ENCODE assay signal across 24 cellular contexts in the genomic region with DNA sequence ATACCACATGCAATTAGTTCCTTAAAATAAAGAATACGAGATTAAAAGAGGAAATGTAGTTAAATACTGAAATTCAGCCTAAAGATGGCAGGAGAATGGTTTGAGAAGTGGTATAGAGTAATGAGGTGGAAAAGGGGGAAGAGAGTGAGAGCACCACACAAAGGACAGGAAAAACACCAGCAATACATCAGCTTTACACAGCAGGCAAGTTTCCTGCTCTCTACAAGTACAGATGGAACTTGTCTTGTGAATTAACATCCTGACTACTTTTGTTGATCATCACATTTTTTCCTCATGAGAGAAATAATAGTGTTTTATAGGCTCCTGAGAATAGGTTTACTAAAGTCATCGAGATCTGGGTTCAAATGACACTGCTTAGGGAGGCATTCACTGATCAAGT. TPM values are rescaled to one million over a fixed set of nuclear protein-coding genes. Genes with fewer than 3 reads are reported as not detected.
"Had no signal": no experiment of that assay in that cellular context is flagged by ENCODE, and none has a peak within 500 bp of the region (broad histone marks: within the 10 kb centered on the region; RNA-seq: fewer than 3 reads in every experiment).

No MANE protein-coding gene starts in this region.

- H3K9me3 Mint-ChIP-seq: activated CD8-positive, alpha-beta T cell treated with anti-CD3 and anti-CD28 coated beads for 36 hours; activated naive CD4-positive, alpha-beta T cell treated with anti-CD3 and anti-CD28 coated beads for 36 hours; activated T-cell treated with anti-CD3 and anti-CD28 coated beads, Interleukin-2, amount 50 U/mL, for 24 hours; activated T-helper 2 cell treated with anti-CD3 and anti-CD28 coated beads, Interferon-gamma antibody, Interleukin-2, Interleukin-4, amounts not matched to agents 10 μg/mL and 5 μg/mL and 100 μg/mL, durations not matched to agents 14 hours and 24 hours and 36 hours; central memory CD8-positive, alpha-beta T cell; T-helper 2 cell treated with Interferon-gamma antibody and Interleukin-4, amounts not matched to agents 5 μg/mL and 100 μg/mL, for 36 hours had no signal

- ATAC-seq: activated CD8-positive, alpha-beta T cell treated with anti-CD3 and anti-CD28 coated beads for 36 hours; left ventricle myocardium superior; naive thymus-derived CD4-positive, alpha-beta T cell; psoas muscle; right cardiac atrium had no signal

- H3K27me3 ChIP-seq: ovary had no signal

- H3K27ac ChIP-seq: brain microvascular endothelial cell, coronary artery, ovary, psoas muscle, suprapubic skin, transverse colon had no signal

- H3K9me3 ChIP-seq: ovary, psoas muscle, suprapubic skin, transverse colon had no signal

- H3K4me1 ChIP-seq: psoas muscle had no signal

- H3K36me3 ChIP-seq: brain microvascular endothelial cell, ovary, suprapubic skin, transverse colon had no signal

- DNase-seq: activated CD4-positive, alpha-beta T cell treated with anti-CD3 and anti-CD28 coated beads for 48 hours; activated CD4-positive, CD25-positive, alpha-beta regulatory T cell; activated CD8-positive, alpha-beta T cell treated with anti-CD3 and anti-CD28 coated beads for 36 hours; activated naive CD4-positive, alpha-beta T cell treated with anti-CD3 and anti-CD28 coated beads for 36 hours; activated T-cell treated with anti-CD3 and anti-CD28 coated beads, Interleukin-2, amount 50 U/mL, for 24 hours; brain microvascular endothelial cell; erythroblast; foreskin melanocyte; head of caudate nucleus; kidney glomerular epithelial cell; left ventricle myocardium superior; mesenchymal stem cell; naive thymus-derived CD4-positive, alpha-beta T cell; ovary; psoas muscle; right cardiac atrium; stimulated activated CD4-positive, alpha-beta T cell treated with anti-CD3 and anti-CD28 coated beads, Interleukin-2, amount 100 ng/mL, for 24 hours; stimulated activated naive CD4-positive, alpha-beta T cell treated with Interleukin-2 at 50 U/mL for 16 hours; transverse colon had no signal

- H3K4me1 Mint-ChIP-seq: central memory CD8-positive, alpha-beta T cell had no signal

- H3K4me3 Mint-ChIP-seq: activated CD8-positive, alpha-beta T cell treated with anti-CD3 and anti-CD28 coated beads for 36 hours; activated naive CD4-positive, alpha-beta T cell treated with anti-CD3 and anti-CD28 coated beads for 36 hours; activated T-cell treated with anti-CD3 and anti-CD28 coated beads, Interleukin-2, amount 50 U/mL, for 24 hours; central memory CD8-positive, alpha-beta T cell; naive thymus-derived CD4-positive, alpha-beta T cell; T-helper 2 cell treated with Interferon-gamma antibody and Interleukin-4, amounts not matched to agents 5 μg/mL and 100 μg/mL, for 36 hours had no signal

- H3K4me3 ChIP-seq: coronary artery, ovary, psoas muscle, suprapubic skin, transverse colon had no signal

- H3K27ac Mint-ChIP-seq: activated CD8-positive, alpha-beta T cell treated with anti-CD3 and anti-CD28 coated beads for 36 hours; activated naive CD4-positive, alpha-beta T cell treated with anti-CD3 and anti-CD28 coated beads for 36 hours; activated T-cell treated with anti-CD3 and anti-CD28 coated beads, Interleukin-2, amount 50 U/mL, for 24 hours; activated T-helper 2 cell treated with anti-CD3 and anti-CD28 coated beads, Interferon-gamma antibody, Interleukin-2, Interleukin-4, amounts not matched to agents 10 μg/mL and 5 μg/mL and 100 μg/mL, durations not matched to agents 14 hours and 24 hours and 36 hours; naive thymus-derived CD4-positive, alpha-beta T cell; T-helper 2 cell treated with Interferon-gamma antibody and Interleukin-4, amounts not matched to agents 5 μg/mL and 100 μg/mL, for 36 hours had no signal

- H3K36me3 Mint-ChIP-seq: naive thymus-derived CD4-positive, alpha-beta T cell had no signal

RNA-seq across cellular contexts. Expression of a gene that starts 2.9 kb away (rescaled TPM):
- total RNA-seq: activated CD8-positive, alpha-beta T cell treated with anti-CD3 and anti-CD28 coated beads for 36 hours; activated naive CD4-positive, alpha-beta T cell treated with anti-CD3 and anti-CD28 coated beads for 36 hours; naive thymus-derived CD4-positive, alpha-beta T cell had no signal
